Comparison of ENCODE assay signal across 29 cellular contexts in the genomic region with DNA sequence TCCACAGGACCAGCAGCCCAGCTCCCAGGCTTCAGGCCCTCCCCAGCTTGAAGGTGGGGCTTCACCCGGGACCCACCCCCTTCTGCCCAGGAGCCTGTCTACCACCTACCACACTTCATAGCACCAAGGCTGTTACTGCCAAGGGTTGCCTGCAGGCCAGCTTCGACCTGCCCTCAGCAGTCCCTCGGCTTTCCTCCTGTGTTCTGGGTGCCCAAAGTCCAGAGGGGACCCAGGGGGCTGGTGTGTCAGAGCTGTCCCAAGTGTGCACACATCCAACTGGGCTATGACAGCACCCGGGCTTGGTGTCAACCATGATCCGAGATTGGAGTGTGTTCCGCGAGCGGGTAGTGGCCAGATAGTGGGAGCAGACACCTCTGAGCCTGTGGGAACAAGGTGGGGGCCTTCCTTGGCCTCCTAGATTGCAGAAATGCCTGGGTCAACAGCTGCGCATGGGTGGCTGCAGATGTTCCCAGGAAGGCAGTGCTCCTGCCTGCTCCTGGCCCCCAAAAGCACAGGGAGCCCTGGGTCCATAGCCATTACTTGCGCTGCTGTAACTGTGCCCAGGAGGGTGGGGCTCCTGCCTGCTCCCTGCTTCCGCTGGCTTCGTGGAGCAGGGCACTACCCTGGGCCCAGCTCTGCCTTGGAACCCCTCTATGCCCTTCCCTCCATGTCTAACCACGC.
"Had no signal": no experiment of that assay in that cellular context is flagged by ENCODE, and none has a peak within 500 bp of the region (broad histone marks: within the 10 kb centered on the region; RNA-seq: fewer than 3 reads in every experiment).

No MANE protein-coding gene starts in this region.

- H3K36me3 ChIP-seq: adrenal gland, breast epithelium, SJCRH30, WERI-Rb-1 had no signal

- H3K4me1 Mint-ChIP-seq: activated naive CD8-positive, alpha-beta T cell treated with anti-CD3 and anti-CD28 coated beads, Interleukin-2, amount 10 ng/mL, durations not matched to agents 7 days and 5 days had no signal

- H3K27me3 Mint-ChIP-seq: activated CD4-positive, alpha-beta T cell treated with anti-CD3 and anti-CD28 coated beads for 36 hours; activated CD8-positive, alpha-beta T cell treated with anti-CD3 and anti-CD28 coated beads for 36 hours; activated naive CD8-positive, alpha-beta T cell treated with anti-CD3 and anti-CD28 coated beads, Interleukin-2, amount 10 ng/mL, durations not matched to agents 7 days and 5 days had no signal

- H3K9ac ChIP-seq: SK-N-SH had no signal

- H3K4me2 ChIP-seq: SK-N-SH had no signal

- H3K27ac Mint-ChIP-seq: activated CD4-positive, alpha-beta T cell treated with anti-CD3 and anti-CD28 coated beads for 36 hours; activated CD8-positive, alpha-beta T cell treated with anti-CD3 and anti-CD28 coated beads for 36 hours; activated naive CD8-positive, alpha-beta T cell treated with anti-CD3 and anti-CD28 coated beads, Interleukin-2, amount 10 ng/mL, durations not matched to agents 7 days and 5 days; activated T-cell treated with anti-CD3 and anti-CD28 coated beads, Interleukin-2, amount 50 U/mL, for 72 hours; activated T-helper 2 cell treated with anti-CD3 and anti-CD28 coated beads, Interferon-gamma antibody, Interleukin-2, Interleukin-4, amounts not matched to agents 10 μg/mL and 5 μg/mL and 100 μg/mL, durations not matched to agents 14 hours and 24 hours and 36 hours had no signal

- H3K4me1 ChIP-seq: adrenal gland, breast epithelium, SJCRH30 had no signal

- DNase-seq: activated CD4-positive, alpha-beta T cell treated with anti-CD3 and anti-CD28 coated beads for 36 hours; activated CD8-positive, alpha-beta memory T cell treated with anti-CD3 and anti-CD28 coated beads, Interleukin-2, amount 50 U/mL, for 4 hours; activated CD8-positive, alpha-beta T cell treated with anti-CD3 and anti-CD28 coated beads for 36 hours; activated naive CD4-positive, alpha-beta T cell treated with anti-CD3 and anti-CD28 coated beads, Interleukin-2, amount 50 U/mL, for 16 hours; activated naive CD8-positive, alpha-beta T cell treated with anti-CD3 and anti-CD28 coated beads, Interleukin-2, amount 10 ng/mL, durations not matched to agents 7 days and 5 days; activated T-cell treated with anti-CD3 and anti-CD28 coated beads, Interleukin-2, amount 50 U/mL, for 72 hours; adrenal gland; anterior cingulate cortex; KG1; NCI-H1092; NCI-H1417; NCI-H1694; NCI-H2029; NCI-H2107; NCI-H2171 treated with DMSO at 0.1 percent for 48 hours; NCI-H226; NCI-H510A; NCI-H526 treated with DMSO at 0.1 percent for 48 hours; NCI-H82; OCI-M1; Right ventricle myocardium superior; RPMI8226; SJCRH30; T-helper 1 cell; WERI-Rb-1 had no signal

- H3K27me3 ChIP-seq: adrenal gland, breast epithelium, SJCRH30 had no signal

- ATAC-seq: activated CD4-positive, alpha-beta T cell treated with anti-CD3 and anti-CD28 coated beads for 36 hours; activated CD8-positive, alpha-beta T cell treated with anti-CD3 and anti-CD28 coated beads for 36 hours; activated T-cell treated with anti-CD3 and anti-CD28 coated beads, Interleukin-2, amount 50 U/mL, for 72 hours; Panc1 had no signal

- H3K9me3 ChIP-seq: adrenal gland, SJCRH30, SK-N-SH had no signal

- H3K27ac ChIP-seq: adrenal gland, breast epithelium, SJCRH30, WERI-Rb-1 had no signal

- H3K4me3 Mint-ChIP-seq: activated CD4-positive, alpha-beta T cell treated with anti-CD3 and anti-CD28 coated beads for 36 hours; activated CD8-positive, alpha-beta T cell treated with anti-CD3 and anti-CD28 coated beads for 36 hours; activated naive CD8-positive, alpha-beta T cell treated with anti-CD3 and anti-CD28 coated beads, Interleukin-2, amount 10 ng/mL, durations not matched to agents 7 days and 5 days; activated T-cell treated with anti-CD3 and anti-CD28 coated beads, Interleukin-2, amount 50 U/mL, for 72 hours had no signal

- H3K4me3 ChIP-seq: adrenal gland, breast epithelium, SJCRH30 had no signal
